32 cellular contexts compared by ENCODE assay signal in the genomic region with DNA sequence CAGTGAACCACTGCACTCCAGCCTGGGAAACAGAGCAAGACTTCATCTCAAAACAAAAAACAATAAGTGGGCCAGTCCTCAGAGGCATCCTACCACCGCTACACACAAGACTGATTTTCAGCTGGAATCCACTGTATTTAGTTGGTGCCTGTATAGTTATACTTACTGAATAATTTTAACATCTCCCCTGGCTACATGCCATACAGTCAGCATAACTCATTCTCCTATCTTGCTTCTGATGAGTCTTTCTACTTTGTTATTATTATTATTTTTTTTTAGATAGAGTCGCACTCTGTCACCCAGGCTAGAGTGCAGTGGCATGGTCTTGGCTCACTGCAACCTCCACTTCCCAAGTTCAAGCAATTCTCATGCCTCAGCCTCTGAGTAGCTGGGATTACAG.
"Had no signal": no experiment of that assay in that cellular context is flagged by ENCODE, and none has a peak within 500 bp of the region (broad histone marks: within the 10 kb centered on the region; RNA-seq: fewer than 3 reads in every experiment).

No MANE protein-coding gene starts in this region.

- H3K36me3 Mint-ChIP-seq: activated naive CD8-positive, alpha-beta T cell; brain; naive thymus-derived CD8-positive, alpha-beta T cell; stimulated activated memory B cell treated with anti-CD40 and anti-IgM and Interleukin-4, amounts not matched to agents 10 μg/mL and 1 μg/mL and 100 μg/mL, for 72 hours; WTC11 had no signal

- H3K4me1 ChIP-seq: adrenal gland, ascending aorta, pancreas, prostate gland, upper lobe of left lung, vagina had no signal

- H3K36me3 ChIP-seq: adrenal gland, ascending aorta, esophagus squamous epithelium, gastroesophageal sphincter, pancreas, prostate gland, sigmoid colon, upper lobe of left lung, vagina had no signal

- DNase-seq: activated naive CD4-positive, alpha-beta T cell; activated T-cell treated with anti-CD3 and anti-CD28 coated beads for 4 hours; activated T-cell treated with anti-CD3 and anti-CD28 coated beads, Interleukin-2, amount 50 U/mL, for 72 hours; adrenal gland; caudate nucleus; endodermal cell; esophagus squamous epithelium; hippocampal formation; kidney; mesenchymal stem cell; naive thymus-derived CD8-positive, alpha-beta T cell; nucleus accumbens; pancreas; retina; sigmoid colon; small intestine; stimulated activated CD4-positive, alpha-beta T cell treated with anti-CD3 and anti-CD28 coated beads, Interleukin-1b, Interleukin-23, amount 100 ng/mL, for 48 hours; stimulated activated CD4-positive, alpha-beta T cell treated with anti-CD3 and anti-CD28 coated beads, Interleukin-4, amount 100 ng/mL, for 4 hours; stimulated activated naive CD8-positive, alpha-beta T cell treated with anti-CD3 and anti-CD28 coated beads, Interleukin-15, amount 100 ng/mL, for 72 hours; substantia nigra; T-helper 2 cell; upper lobe of left lung had no signal

- ATAC-seq: activated T-cell treated with anti-CD3 and anti-CD28 coated beads, Interleukin-2, amount 50 U/mL, for 72 hours; gastroesophageal sphincter; naive thymus-derived CD8-positive, alpha-beta T cell; pancreas; stimulated activated memory B cell treated with anti-CD40 and anti-IgM and Interleukin-4, amounts not matched to agents 10 μg/mL and 1 μg/mL and 100 μg/mL, for 72 hours; stimulated activated naive CD8-positive, alpha-beta T cell treated with anti-CD3 and anti-CD28 coated beads, Interleukin-15, amount 100 ng/mL, for 72 hours; WTC11 had no signal

- H3K27ac ChIP-seq: adrenal gland, ascending aorta, esophagus squamous epithelium, gastroesophageal sphincter, pancreas, prostate gland, sigmoid colon, upper lobe of left lung, vagina had no signal

- H3K27me3 Mint-ChIP-seq: activated naive CD8-positive, alpha-beta T cell; brain; dendritic cell treated with granulocyte-macrophage colony-stimulating factor and Interleukin-4, amounts not matched to agents 40 ng/mL and 50 ng/mL, for 4 days; naive thymus-derived CD8-positive, alpha-beta T cell; stimulated activated memory B cell treated with anti-CD40 and anti-IgM and Interleukin-4, amounts not matched to agents 10 μg/mL and 1 μg/mL and 100 μg/mL, for 72 hours; stimulated activated naive CD8-positive, alpha-beta T cell treated with anti-CD3 and anti-CD28 coated beads, Interleukin-15, amount 100 ng/mL, for 72 hours had no signal

- H3K4me1 Mint-ChIP-seq: neural crest cell had no signal

- H3K4me3 ChIP-seq: adrenal gland, ascending aorta, esophagus squamous epithelium, gastroesophageal sphincter, pancreas, prostate gland, sigmoid colon, upper lobe of left lung, vagina had no signal

- H3K9me3 ChIP-seq: adrenal gland, ascending aorta, esophagus squamous epithelium, gastroesophageal sphincter, pancreas, prostate gland, sigmoid colon, upper lobe of left lung, vagina had no signal

- H3K9me3 Mint-ChIP-seq: activated T-cell treated with anti-CD3 and anti-CD28 coated beads, Interleukin-2, amount 50 U/mL, for 72 hours; brain; dendritic cell treated with granulocyte-macrophage colony-stimulating factor and Interleukin-4, amounts not matched to agents 40 ng/mL and 50 ng/mL, for 4 days; endodermal cell; naive thymus-derived CD8-positive, alpha-beta T cell; neural crest cell; stimulated activated memory B cell treated with anti-CD40 and anti-IgM and Interleukin-4, amounts not matched to agents 10 μg/mL and 1 μg/mL and 100 μg/mL, for 72 hours; stimulated activated naive CD8-positive, alpha-beta T cell treated with anti-CD3 and anti-CD28 coated beads, Interleukin-15, amount 100 ng/mL, for 72 hours; WTC11 had no signal

- H3K27ac Mint-ChIP-seq: activated naive CD8-positive, alpha-beta T cell; activated T-cell treated with anti-CD3 and anti-CD28 coated beads, Interleukin-2, amount 50 U/mL, for 72 hours; brain; dendritic cell treated with granulocyte-macrophage colony-stimulating factor and Interleukin-4, amounts not matched to agents 40 ng/mL and 50 ng/mL, for 4 days; endodermal cell; stimulated activated memory B cell treated with anti-CD40 and anti-IgM and Interleukin-4, amounts not matched to agents 10 μg/mL and 1 μg/mL and 100 μg/mL, for 72 hours; stimulated activated naive CD8-positive, alpha-beta T cell treated with anti-CD3 and anti-CD28 coated beads, Interleukin-15, amount 100 ng/mL, for 72 hours; WTC11 had no signal

- H3K4me3 Mint-ChIP-seq: activated naive CD8-positive, alpha-beta T cell; activated T-cell treated with anti-CD3 and anti-CD28 coated beads, Interleukin-2, amount 50 U/mL, for 72 hours; brain; dendritic cell treated with granulocyte-macrophage colony-stimulating factor and Interleukin-4, amounts not matched to agents 40 ng/mL and 50 ng/mL, for 4 days; endodermal cell; naive thymus-derived CD8-positive, alpha-beta T cell; neural crest cell; stimulated activated memory B cell treated with anti-CD40 and anti-IgM and Interleukin-4, amounts not matched to agents 10 μg/mL and 1 μg/mL and 100 μg/mL, for 72 hours; stimulated activated naive CD8-positive, alpha-beta T cell treated with anti-CD3 and anti-CD28 coated beads, Interleukin-15, amount 100 ng/mL, for 72 hours; WTC11 had no signal

- H3K27me3 ChIP-seq: adrenal gland, ascending aorta, esophagus squamous epithelium, gastroesophageal sphincter, pancreas, sigmoid colon, upper lobe of left lung, vagina had no signal
